In genomic region chr6:81075974-81076373, GRCh38 we compare ENCODE assay signal across 8 cellular contexts.
DNase-seq lines count a peak whose midpoint lies in the region; ATAC-seq and TF ChIP-seq lines count a peak whose summit lies in the region.

No MANE protein-coding gene starts in this region.

- H3K9me3 ChIP-seq in smooth muscle cell (replicated peaks; ENCODE audit: low read depth), result no peaks in the 10 kb centered on the region

- no peaks in the 10 kb centered on the region for H3K27me3 Mint-ChIP-seq in activated T-cell treated with anti-CD3 and anti-CD28 coated beads, Interleukin-2, amount 50 U/mL, for 4 hours (ENCODE audit: low read depth)

- H3K27ac ChIP-seq in smooth muscle cell (ENCODE audit: low read depth), result no peak overlapping the region

- peaks cover 12% of the 10 kb centered on the region for H3K9me3 Mint-ChIP-seq in activated T-cell treated with anti-CD3 and anti-CD28 coated beads, Interleukin-2, amount 50 U/mL, for 4 hours

- no peaks in the 10 kb centered on the region for H4K20me1 ChIP-seq in smooth muscle cell (ENCODE audit: low read depth)

- H3K36me3 ChIP-seq in smooth muscle cell (ENCODE audit: low read depth), result no peaks in the 10 kb centered on the region

- no peaks in the 10 kb centered on the region for H3K79me2 ChIP-seq in smooth muscle cell (ENCODE audit: low read depth)

- peak overlapping the region; percentile 59 for H2AFZ ChIP-seq in smooth muscle cell (ENCODE audit: low read depth)

- no peak overlapping the region for H3K4me2 ChIP-seq in smooth muscle cell

- H3K9ac ChIP-seq in smooth muscle cell (ENCODE audit: low read depth), result no peak overlapping the region

- H3K4me1 Mint-ChIP-seq in activated T-cell treated with anti-CD3 and anti-CD28 coated beads, Interleukin-2, amount 50 U/mL, for 4 hours (ENCODE audit: low read depth), result no peaks in the 10 kb centered on the region

- DNase-seq in SIG-M5 treated with dmso at 0.1 percent for 504 hours (lab: John Stamatoyannopoulos, UW; ENCODE audit: unreplicated experiment) (peak; percentile 3), SIG-M5 (lab: John Stamatoyannopoulos, UW) (no peak), NCI-H69 (lab: John Stamatoyannopoulos, UW) (peak; percentile 59), fibroblast of pulmonary artery (ENCODE audit: low read depth) (peak; percentile 31), smooth muscle cell (lab: John Stamatoyannopoulos, UW; ENCODE audit: unreplicated experiment) (no peak)
- no peak for DNase-seq in activated T-cell treated with anti-CD3 and anti-CD28 coated beads, Interleukin-2, amount 50 U/mL, for 48 hours
- DNase-seq in activated T-cell treated with anti-CD3 and anti-CD28 coated beads, Interleukin-2, amount 50 U/mL, for 4 hours, result no peak

- no peak overlapping the region for H3K4me3 Mint-ChIP-seq in activated T-cell treated with anti-CD3 and anti-CD28 coated beads, Interleukin-2, amount 50 U/mL, for 4 hours

- 46% methylated on average over 5 of the region's 5 CpGs for WGBS in smooth muscle cell (ENCODE audit: low lambda C conversion rate)

- H3K36me3 Mint-ChIP-seq in activated T-cell treated with anti-CD3 and anti-CD28 coated beads, Interleukin-2, amount 50 U/mL, for 4 hours (ENCODE audit: insufficient read depth), result no peaks in the 10 kb centered on the region

- no peaks in the 10 kb centered on the region for H3F3A ChIP-seq in smooth muscle cell (ENCODE audit: low read depth)

- H3K4me3 ChIP-seq in fibroblast of pulmonary artery (replicated peaks; ENCODE audit: low read depth, low read length), result no peak overlapping the region
- no peak overlapping the region for H3K4me3 ChIP-seq in smooth muscle cell

- TF ChIP-seq CTCF in fibroblast of pulmonary artery (IDR thresholded peaks at IDR 0.05; ENCODE audit: low read length, missing control alignments), result peak; percentile 69
- TF ChIP-seq CTCF in smooth muscle cell (IDR thresholded peaks at IDR 0.05; ENCODE audit: borderline replicate concordance, insufficient read depth, poor library complexity, severe bottlenecking), result peak; percentile 30

- no peaks in the 10 kb centered on the region for H3K4me1 ChIP-seq in smooth muscle cell (ENCODE audit: low read depth)

- no peaks in the 10 kb centered on the region for H3K27me3 ChIP-seq in smooth muscle cell (ENCODE audit: low read depth)

- ATAC-seq in GM21786 (IDR thresholded peaks at IDR 0.05; ENCODE audit: unreplicated experiment), result no peak
- no peak for ATAC-seq in activated T-cell treated with anti-CD3 and anti-CD28 coated beads, Interleukin-2, amount 50 U/mL, for 4 hours

Comparison
In these comparisons a context has a peak if more than half of its experiments do, and no peak if none do; other contexts are left out.
1. DNase-seq: peak in SIG-M5 treated with dmso at 0.1 percent for 504 hours (single experiment), NCI-H69 (single experiment) and fibroblast of pulmonary artery (single experiment); none in SIG-M5 (single experiment), smooth muscle cell (single experiment), activated T-cell treated with anti-CD3 and anti-CD28 coated beads, Interleukin-2, amount 50 U/mL, for 48 hours (0 of 2) and activated T-cell treated with anti-CD3 and anti-CD28 coated beads, Interleukin-2, amount 50 U/mL, for 4 hours (single experiment).